16 cellular contexts compared by ENCODE assay signal in genomic region chr14:102155150-102155549, GRCh38. TPM values are rescaled to one million over a fixed set of nuclear protein-coding genes. Genes with fewer than 3 reads are reported as not detected.
DNase-seq lines count a peak whose midpoint lies in the region; ATAC-seq, FAIRE-seq and TF ChIP-seq lines count a peak whose summit lies in the region.
"Had no signal": no experiment of that assay in that cellular context is flagged by ENCODE, and none has a peak within 500 bp of the region (broad histone marks: within the 10 kb centered on the region; RNA-seq: fewer than 3 reads in every experiment).

No MANE protein-coding gene starts in this region.

- peaks cover 10 to 17% of the 10 kb centered on the region in 2 donors for H3K4me1 ChIP-seq in small intestine (ENCODE audit: control insufficient read depth in 2 of 2, insufficient read depth in 1 of 2, low read depth in 1 of 2, low read length in 1 of 2)

- no peak for DNase-seq in activated naive CD4-positive, alpha-beta T cell treated with anti-CD3 and anti-CD28 coated beads, Interleukin-2, amount 10 ng/mL, durations not matched to agents 7 days and 5 days
- no peak for DNase-seq in activated naive CD4-positive, alpha-beta T cell treated with anti-CD3 and anti-CD28 coated beads, Interleukin-2, amount 50 U/mL, for 16 hours
- no peak for DNase-seq in activated T-helper 1 cell treated with anti-CD3 and anti-CD28 coated beads, Interleukin-12 subunit alpha, Interleukin-12 subunit beta, Interleukin-2, Interleukin-4 antibody, amounts not matched to agents 30 ng/mL and 10 ng/mL and 1 ng/mL, durations not matched to agents 14 hours and 24 hours and 36 hours (ENCODE audit: low spot score)
- DNase-seq in glutamatergic neuron (no peak), small intestine (peak; percentile 80), germinal center (ENCODE audit: low spot score) (no peak)
- DNase-seq: activated CD8-positive, alpha-beta memory T cell treated with anti-CD3 and anti-CD28 coated beads for 24 hours; body of pancreas; NCI-H187; occipital lobe; stimulated activated CD4-positive, alpha-beta T cell treated with anti-CD3 and anti-CD28 coated beads, Interleukin-4, amount 100 ng/mL, for 24 hours had no signal

- peak overlapping the region; percentile 30 for H3K27ac Mint-ChIP-seq in activated naive CD4-positive, alpha-beta T cell treated with anti-CD3 and anti-CD28 coated beads, Interleukin-2, amount 10 ng/mL, durations not matched to agents 7 days and 5 days
- H3K27ac Mint-ChIP-seq in activated T-helper 1 cell treated with anti-CD3 and anti-CD28 coated beads, Interleukin-12 subunit alpha, Interleukin-12 subunit beta, Interleukin-2, Interleukin-4 antibody, amounts not matched to agents 30 ng/mL and 10 ng/mL and 1 ng/mL, durations not matched to agents 14 hours and 24 hours and 36 hours = peak overlapping the region; percentile 21
- peak overlapping the region; percentile 4 for H3K27ac Mint-ChIP-seq in glutamatergic neuron (ENCODE audit: unreplicated experiment)

- intact Hi-C loops in activated T-helper 1 cell treated with anti-CD3 and anti-CD28 coated beads, Interleukin-12 subunit alpha, Interleukin-12 subunit beta, Interleukin-2, Interleukin-4 antibody, amounts not matched to agents 30 ng/mL and 10 ng/mL and 1 ng/mL, durations not matched to agents 14 hours and 24 hours and 36 hours (cut with micrococcal nuclease) = no loop called here

- H3K36me3 Mint-ChIP-seq in activated naive CD4-positive, alpha-beta T cell treated with anti-CD3 and anti-CD28 coated beads, Interleukin-2, amount 10 ng/mL, durations not matched to agents 7 days and 5 days = peaks cover 29% of the 10 kb centered on the region
- peaks cover 23% of the 10 kb centered on the region for H3K36me3 Mint-ChIP-seq in activated T-helper 1 cell treated with anti-CD3 and anti-CD28 coated beads, Interleukin-12 subunit alpha, Interleukin-12 subunit beta, Interleukin-2, Interleukin-4 antibody, amounts not matched to agents 30 ng/mL and 10 ng/mL and 1 ng/mL, durations not matched to agents 14 hours and 24 hours and 36 hours (ENCODE audit: low read depth)
- no peaks in the 10 kb centered on the region for H3K36me3 Mint-ChIP-seq in glutamatergic neuron (ENCODE audit: unreplicated experiment)

- H3K4me3 Mint-ChIP-seq in activated naive CD4-positive, alpha-beta T cell treated with anti-CD3 and anti-CD28 coated beads, Interleukin-2, amount 10 ng/mL, durations not matched to agents 7 days and 5 days = no peak overlapping the region
- H3K4me3 Mint-ChIP-seq in activated T-helper 1 cell treated with anti-CD3 and anti-CD28 coated beads, Interleukin-12 subunit alpha, Interleukin-12 subunit beta, Interleukin-2, Interleukin-4 antibody, amounts not matched to agents 30 ng/mL and 10 ng/mL and 1 ng/mL, durations not matched to agents 14 hours and 24 hours and 36 hours = no peak overlapping the region
- no peak overlapping the region for H3K4me3 Mint-ChIP-seq in glutamatergic neuron (ENCODE audit: unreplicated experiment)
- H3K4me3 Mint-ChIP-seq: IgD-negative memory B cell had no signal

- no peak for ATAC-seq in activated CD4-positive, CD25-positive, alpha-beta regulatory T cell treated with anti-CD3 and anti-CD28 coated beads, Interleukin-2, amount 50 U/mL, for 24 hours
- ATAC-seq in GM19455 (IDR thresholded peaks at IDR 0.05; ENCODE audit: unreplicated experiment) = no peak
- ATAC-seq: body of pancreas had no signal

- peaks cover 6% of the 10 kb centered on the region for H3K4me1 Mint-ChIP-seq in activated naive CD4-positive, alpha-beta T cell treated with anti-CD3 and anti-CD28 coated beads, Interleukin-2, amount 10 ng/mL, durations not matched to agents 7 days and 5 days
- peaks cover 5% of the 10 kb centered on the region for H3K4me1 Mint-ChIP-seq in activated T-helper 1 cell treated with anti-CD3 and anti-CD28 coated beads, Interleukin-12 subunit alpha, Interleukin-12 subunit beta, Interleukin-2, Interleukin-4 antibody, amounts not matched to agents 30 ng/mL and 10 ng/mL and 1 ng/mL, durations not matched to agents 14 hours and 24 hours and 36 hours (ENCODE audit: low read depth)
- peaks cover 9% of the 10 kb centered on the region for H3K4me1 Mint-ChIP-seq in glutamatergic neuron (ENCODE audit: low read depth, unreplicated experiment)

- H3K36me3 ChIP-seq in small intestine (ENCODE audit: control insufficient read depth in 2 of 2, insufficient read depth in 2 of 2, low read length in 2 of 2) = no peaks in the 10 kb centered on the region

- H3K27ac ChIP-seq in small intestine (ENCODE audit: low read depth in 1 of 2, low read length in 1 of 2) = peak overlapping the region in 1 of 2 donors; percentile 75
- H3K27ac ChIP-seq: epithelial cell of prostate had no signal

- H3K9me3 ChIP-seq in small intestine (ENCODE audit: control insufficient read depth, low read depth) = no peaks in the 10 kb centered on the region
- H3K9me3 ChIP-seq: body of pancreas had no signal

- CTCF ChIA-PET in activated naive CD4-positive, alpha-beta T cell treated with anti-CD3 and anti-CD28 coated beads, Interleukin-2, amount 10 ng/mL, durations not matched to agents 7 days and 5 days (lab: Charles Lee) = no interaction called here

- no peak for TF ChIP-seq CTCF in glutamatergic neuron (IDR thresholded peaks at IDR 0.05; ENCODE audit: partially characterized antibody, unreplicated experiment)

- no peaks in the 10 kb centered on the region for H3K27me3 Mint-ChIP-seq in activated naive CD4-positive, alpha-beta T cell treated with anti-CD3 and anti-CD28 coated beads, Interleukin-2, amount 10 ng/mL, durations not matched to agents 7 days and 5 days
- H3K27me3 Mint-ChIP-seq in activated T-helper 1 cell treated with anti-CD3 and anti-CD28 coated beads, Interleukin-12 subunit alpha, Interleukin-12 subunit beta, Interleukin-2, Interleukin-4 antibody, amounts not matched to agents 30 ng/mL and 10 ng/mL and 1 ng/mL, durations not matched to agents 14 hours and 24 hours and 36 hours (ENCODE audit: insufficient read depth) = no peaks in the 10 kb centered on the region
- H3K27me3 Mint-ChIP-seq in glutamatergic neuron (ENCODE audit: unreplicated experiment) = no peaks in the 10 kb centered on the region
- H3K27me3 Mint-ChIP-seq: IgD-negative memory B cell had no signal

- peaks cover 4% of the 10 kb centered on the region for H3K9me3 Mint-ChIP-seq in activated naive CD4-positive, alpha-beta T cell treated with anti-CD3 and anti-CD28 coated beads, Interleukin-2, amount 10 ng/mL, durations not matched to agents 7 days and 5 days
- no peaks in the 10 kb centered on the region for H3K9me3 Mint-ChIP-seq in activated T-helper 1 cell treated with anti-CD3 and anti-CD28 coated beads, Interleukin-12 subunit alpha, Interleukin-12 subunit beta, Interleukin-2, Interleukin-4 antibody, amounts not matched to agents 30 ng/mL and 10 ng/mL and 1 ng/mL, durations not matched to agents 14 hours and 24 hours and 36 hours
- H3K9me3 Mint-ChIP-seq in glutamatergic neuron (ENCODE audit: unreplicated experiment) = peaks cover 3% of the 10 kb centered on the region
- H3K9me3 Mint-ChIP-seq: IgD-negative memory B cell had no signal

- H3K4me3 ChIP-seq in small intestine (ENCODE audit: low read depth in 1 of 2, low read length in 2 of 2) = no peak overlapping the region
- H3K4me3 ChIP-seq: body of pancreas had no signal

- no peaks in the 10 kb centered on the region for H3K27me3 ChIP-seq in small intestine (ENCODE audit: control insufficient read depth in 2 of 2, insufficient read depth in 2 of 2, low read length in 2 of 2)
- H3K27me3 ChIP-seq: body of pancreas had no signal

- WGBS in small intestine, 3 donors = 19 to 35% (median 29%) methylated on average over 1 of the region's 1 CpG

- no peak for FAIRE-seq in small intestine (lab: Jason Lieb, UNC)
- FAIRE-seq: G401.6 had no signal

RNA-seq across cellular contexts. Expression of gene WDR20, which starts 15.5 kb away (rescaled TPM):
- total RNA-seq in activated T-helper 1 cell treated with anti-CD3 and anti-CD28 coated beads, Interleukin-12 subunit alpha, Interleukin-12 subunit beta, Interleukin-2, Interleukin-4 antibody, amounts not matched to agents 30 ng/mL and 10 ng/mL and 1 ng/mL, durations not matched to agents 14 hours and 24 hours and 36 hours = 33.9 and 34.2 TPM in 2 replicates
- 38.1 TPM for total RNA-seq in glutamatergic neuron (ENCODE audit: unreplicated experiment)
- polyA plus RNA-seq in small intestine = 10 to 100 TPM; 14.6 to 33.1 (median 23.0) TPM
